2 cellular contexts compared by ENCODE assay signal in the genomic region with DNA sequence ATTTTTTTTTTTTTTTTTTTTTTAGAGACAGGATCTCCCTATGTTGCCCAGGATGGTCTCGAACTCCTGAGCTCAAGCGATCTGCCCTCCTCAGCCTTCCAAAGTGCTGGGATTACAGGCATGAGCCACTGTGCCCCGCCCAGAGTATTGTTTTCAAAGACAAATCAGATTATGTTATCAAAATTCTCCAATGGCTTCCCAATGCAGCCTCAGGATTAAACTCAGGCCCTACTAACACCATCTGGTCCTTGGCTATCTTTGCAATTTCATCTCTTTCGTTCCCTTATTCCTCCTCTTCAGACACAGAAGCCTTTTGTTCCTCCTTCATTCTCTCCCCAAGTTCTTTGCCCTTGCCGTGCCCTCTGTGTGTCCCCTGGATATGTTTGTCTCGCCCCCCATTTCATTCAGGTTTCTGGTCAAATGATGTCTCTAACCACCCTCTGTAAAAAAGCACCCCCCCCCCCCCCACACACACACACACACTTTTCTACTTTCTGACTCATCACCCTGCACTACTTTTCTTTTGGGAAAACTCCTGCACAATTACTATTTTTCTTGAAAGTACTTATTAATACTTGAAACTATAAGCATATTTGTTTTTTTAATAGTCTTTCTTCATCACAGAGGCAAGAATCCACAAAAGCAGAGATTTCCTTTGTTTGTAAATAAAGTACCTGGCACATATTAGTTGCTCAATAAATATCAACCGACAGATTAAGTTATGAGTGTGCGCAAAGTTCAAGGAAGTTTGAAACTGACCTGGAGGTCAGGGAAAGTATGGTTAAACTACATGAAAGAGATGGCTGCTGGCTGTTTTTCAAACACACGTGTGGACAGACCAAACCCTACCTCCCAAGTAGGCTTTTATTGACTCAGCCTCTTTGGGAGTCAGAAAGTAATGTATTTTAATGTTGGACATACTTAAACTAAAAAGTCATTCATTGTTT.
A peak's percentile ranks its signal among the peaks of the same experiment; 100 is the strongest.
TF ChIP-seq lines count a peak whose summit lies in the region.

No MANE protein-coding gene starts in this region.

TF ChIP-seq in HepG2, 621 proteins besides CTCF, POLR2A, EP300 and RAD21 (continued from another document and continues in another):
- TF ChIP-seq, protein P1, sequence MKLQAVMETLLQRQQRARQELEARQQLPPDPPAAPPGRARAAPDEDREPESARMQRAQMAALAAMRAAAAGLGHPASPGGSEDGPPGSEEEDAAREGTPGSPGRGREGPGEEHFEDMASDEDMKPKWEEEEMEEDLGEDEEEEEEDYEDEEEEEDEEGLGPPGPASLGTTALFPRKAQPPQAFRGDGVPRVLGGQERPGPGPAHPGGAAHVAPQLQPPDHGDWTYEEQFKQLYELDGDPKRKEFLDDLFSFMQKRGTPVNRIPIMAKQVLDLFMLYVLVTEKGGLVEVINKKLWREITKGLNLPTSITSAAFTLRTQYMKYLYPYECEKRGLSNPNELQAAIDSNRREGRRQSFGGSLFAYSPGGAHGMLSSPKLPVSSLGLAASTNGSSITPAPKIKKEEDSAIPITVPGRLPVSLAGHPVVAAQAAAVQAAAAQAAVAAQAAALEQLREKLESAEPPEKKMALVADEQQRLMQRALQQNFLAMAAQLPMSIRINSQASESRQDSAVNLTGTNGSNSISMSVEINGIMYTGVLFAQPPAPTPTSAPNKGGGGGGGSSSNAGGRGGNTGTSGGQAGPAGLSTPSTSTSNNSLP (IDR thresholded peaks at IDR 0.05; ENCODE audit: low read depth, low read length), result peak; percentile 74; the same call in 1 of the 2 replicates
- TF ChIP-seq, protein P2, sequence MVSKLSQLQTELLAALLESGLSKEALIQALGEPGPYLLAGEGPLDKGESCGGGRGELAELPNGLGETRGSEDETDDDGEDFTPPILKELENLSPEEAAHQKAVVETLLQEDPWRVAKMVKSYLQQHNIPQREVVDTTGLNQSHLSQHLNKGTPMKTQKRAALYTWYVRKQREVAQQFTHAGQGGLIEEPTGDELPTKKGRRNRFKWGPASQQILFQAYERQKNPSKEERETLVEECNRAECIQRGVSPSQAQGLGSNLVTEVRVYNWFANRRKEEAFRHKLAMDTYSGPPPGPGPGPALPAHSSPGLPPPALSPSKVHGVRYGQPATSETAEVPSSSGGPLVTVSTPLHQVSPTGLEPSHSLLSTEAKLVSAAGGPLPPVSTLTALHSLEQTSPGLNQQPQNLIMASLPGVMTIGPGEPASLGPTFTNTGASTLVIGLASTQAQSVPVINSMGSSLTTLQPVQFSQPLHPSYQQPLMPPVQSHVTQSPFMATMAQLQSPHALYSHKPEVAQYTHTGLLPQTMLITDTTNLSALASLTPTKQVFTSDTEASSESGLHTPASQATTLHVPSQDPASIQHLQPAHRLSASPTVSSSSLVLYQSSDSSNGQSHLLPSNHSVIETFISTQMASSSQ (IDR thresholded peaks at IDR 0.05; ENCODE audit: low read depth), result no peak
- TF ChIP-seq, protein P2 (CRISPR knock-in tag; IDR thresholded peaks at IDR 0.05; ENCODE audit: borderline replicate concordance), result 0 out of 2 replicates have a peak, but pooled peaks have one; percentile 49
- no peak for TF ChIP-seq ZNF556 (CRISPR knock-in tag; IDR thresholded peaks at IDR 0.05; ENCODE audit: borderline replicate concordance)
- peak; percentile 51; the same call in 1 of the 2 replicates for TF ChIP-seq SOX5 (CRISPR knock-in tag; IDR thresholded peaks at IDR 0.05; ENCODE audit: borderline replicate concordance)
- no peak for TF ChIP-seq CENPT (CRISPR knock-in tag; IDR thresholded peaks at IDR 0.05; ENCODE audit: low read depth)
- peak; percentile 73; the same call in 1 of the 2 replicates for TF ChIP-seq CEBPB (IDR thresholded peaks at IDR 0.05; ENCODE audit: borderline replicate concordance, low read depth, low read length)
- peak; percentile 64; the same call in 1 of the 2 replicates for TF ChIP-seq ESRRA (CRISPR knock-in tag; IDR thresholded peaks at IDR 0.05; ENCODE audit: low read depth)
- TF ChIP-seq, protein P3, sequence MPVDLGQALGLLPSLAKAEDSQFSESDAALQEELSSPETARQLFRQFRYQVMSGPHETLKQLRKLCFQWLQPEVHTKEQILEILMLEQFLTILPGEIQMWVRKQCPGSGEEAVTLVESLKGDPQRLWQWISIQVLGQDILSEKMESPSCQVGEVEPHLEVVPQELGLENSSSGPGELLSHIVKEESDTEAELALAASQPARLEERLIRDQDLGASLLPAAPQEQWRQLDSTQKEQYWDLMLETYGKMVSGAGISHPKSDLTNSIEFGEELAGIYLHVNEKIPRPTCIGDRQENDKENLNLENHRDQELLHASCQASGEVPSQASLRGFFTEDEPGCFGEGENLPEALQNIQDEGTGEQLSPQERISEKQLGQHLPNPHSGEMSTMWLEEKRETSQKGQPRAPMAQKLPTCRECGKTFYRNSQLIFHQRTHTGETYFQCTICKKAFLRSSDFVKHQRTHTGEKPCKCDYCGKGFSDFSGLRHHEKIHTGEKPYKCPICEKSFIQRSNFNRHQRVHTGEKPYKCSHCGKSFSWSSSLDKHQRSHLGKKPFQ (CRISPR knock-in tag; IDR thresholded peaks at IDR 0.05; ENCODE audit: insufficient replicate concordance), result no peak
- TF ChIP-seq ZBTB7A (CRISPR knock-in tag; IDR thresholded peaks at IDR 0.05), result no peak
- no peak for TF ChIP-seq ZFP36L2 (CRISPR knock-in tag; IDR thresholded peaks at IDR 0.05)
- TF ChIP-seq, protein P4, sequence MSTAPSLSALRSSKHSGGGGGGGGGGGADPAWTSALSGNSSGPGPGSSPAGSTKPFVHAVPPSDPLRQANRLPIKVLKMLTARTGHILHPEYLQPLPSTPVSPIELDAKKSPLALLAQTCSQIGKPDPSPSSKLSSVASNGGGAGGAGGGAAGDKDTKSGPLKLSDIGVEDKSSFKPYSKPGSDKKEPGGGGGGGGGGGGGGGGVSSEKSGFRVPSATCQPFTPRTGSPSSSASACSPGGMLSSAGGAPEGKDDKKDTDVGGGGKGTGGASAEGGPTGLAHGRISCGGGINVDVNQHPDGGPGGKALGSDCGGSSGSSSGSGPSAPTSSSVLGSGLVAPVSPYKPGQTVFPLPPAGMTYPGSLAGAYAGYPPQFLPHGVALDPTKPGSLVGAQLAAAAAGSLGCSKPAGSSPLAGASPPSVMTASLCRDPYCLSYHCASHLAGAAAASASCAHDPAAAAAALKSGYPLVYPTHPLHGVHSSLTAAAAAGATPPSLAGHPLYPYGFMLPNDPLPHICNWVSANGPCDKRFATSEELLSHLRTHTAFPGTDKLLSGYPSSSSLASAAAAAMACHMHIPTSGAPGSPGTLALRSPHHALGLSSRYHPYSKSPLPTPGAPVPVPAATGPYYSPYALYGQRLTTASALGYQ (CRISPR knock-in tag; IDR thresholded peaks at IDR 0.05), result no peak; the same call in 1 of the 2 replicates
- TF ChIP-seq TOE1 (CRISPR knock-in tag; IDR thresholded peaks at IDR 0.05), result 0 out of 2 replicates have a peak, but pooled peaks have one; percentile 61
- TF ChIP-seq ISL2 (CRISPR knock-in tag; IDR thresholded peaks at IDR 0.05), result peak; percentile 49; the same call in 1 of the 2 replicates
- TF ChIP-seq SNRNP70 (IDR thresholded peaks at IDR 0.05; ENCODE audit: low read depth, low read length), result no peak

TF ChIP-seq in K562, 482 proteins besides CTCF, POLR2A, EP300 and RAD21 (continued from another document and continues in another):
- TF ChIP-seq SIN3A (IDR thresholded peaks at IDR 0.05; ENCODE audit: borderline replicate concordance in 2 of 2, control insufficient read depth in 1 of 2, low read depth in 2 of 2, low read length in 2 of 2), result no peak
- peak; percentile 74 for TF ChIP-seq SOX6 (IDR thresholded peaks at IDR 0.05)
- TF ChIP-seq ZNF175 (CRISPR knock-in tag; IDR thresholded peaks at IDR 0.05; ENCODE audit: low read depth), result no peak
- no peak for TF ChIP-seq POLR3A (IDR thresholded peaks at IDR 0.05; ENCODE audit: borderline replicate concordance, extremely low read depth, insufficient read depth, insufficient read length)
- TF ChIP-seq, protein P5, sequence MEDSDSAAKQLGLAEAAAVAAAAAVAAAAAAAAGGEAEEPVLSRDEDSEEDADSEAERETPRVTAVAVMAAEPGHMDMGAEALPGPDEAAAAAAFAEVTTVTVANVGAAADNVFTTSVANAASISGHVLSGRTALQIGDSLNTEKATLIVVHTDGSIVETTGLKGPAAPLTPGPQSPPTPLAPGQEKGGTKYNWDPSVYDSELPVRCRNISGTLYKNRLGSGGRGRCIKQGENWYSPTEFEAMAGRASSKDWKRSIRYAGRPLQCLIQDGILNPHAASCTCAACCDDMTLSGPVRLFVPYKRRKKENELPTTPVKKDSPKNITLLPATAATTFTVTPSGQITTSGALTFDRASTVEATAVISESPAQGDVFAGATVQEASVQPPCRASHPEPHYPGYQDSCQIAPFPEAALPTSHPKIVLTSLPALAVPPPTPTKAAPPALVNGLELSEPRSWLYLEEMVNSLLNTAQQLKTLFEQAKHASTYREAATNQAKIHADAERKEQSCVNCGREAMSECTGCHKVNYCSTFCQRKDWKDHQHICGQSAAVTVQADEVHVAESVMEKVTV (CRISPR knock-in tag; IDR thresholded peaks at IDR 0.05), result no peak
- TF ChIP-seq, protein P6, sequence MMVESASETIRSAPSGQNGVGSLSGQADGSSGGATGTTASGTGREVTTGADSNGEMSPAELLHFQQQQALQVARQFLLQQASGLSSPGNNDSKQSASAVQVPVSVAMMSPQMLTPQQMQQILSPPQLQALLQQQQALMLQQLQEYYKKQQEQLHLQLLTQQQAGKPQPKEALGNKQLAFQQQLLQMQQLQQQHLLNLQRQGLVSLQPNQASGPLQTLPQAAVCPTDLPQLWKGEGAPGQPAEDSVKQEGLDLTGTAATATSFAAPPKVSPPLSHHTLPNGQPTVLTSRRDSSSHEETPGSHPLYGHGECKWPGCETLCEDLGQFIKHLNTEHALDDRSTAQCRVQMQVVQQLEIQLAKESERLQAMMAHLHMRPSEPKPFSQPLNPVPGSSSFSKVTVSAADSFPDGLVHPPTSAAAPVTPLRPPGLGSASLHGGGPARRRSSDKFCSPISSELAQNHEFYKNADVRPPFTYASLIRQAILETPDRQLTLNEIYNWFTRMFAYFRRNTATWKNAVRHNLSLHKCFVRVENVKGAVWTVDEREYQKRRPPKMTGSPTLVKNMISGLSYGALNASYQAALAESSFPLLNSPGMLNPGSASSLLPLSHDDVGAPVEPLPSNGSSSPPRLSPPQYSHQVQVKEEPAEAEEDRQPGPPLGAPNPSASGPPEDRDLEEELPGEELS (CRISPR knock-in tag; IDR thresholded peaks at IDR 0.05; ENCODE audit: borderline replicate concordance), result no peak
- TF ChIP-seq, protein P7, sequence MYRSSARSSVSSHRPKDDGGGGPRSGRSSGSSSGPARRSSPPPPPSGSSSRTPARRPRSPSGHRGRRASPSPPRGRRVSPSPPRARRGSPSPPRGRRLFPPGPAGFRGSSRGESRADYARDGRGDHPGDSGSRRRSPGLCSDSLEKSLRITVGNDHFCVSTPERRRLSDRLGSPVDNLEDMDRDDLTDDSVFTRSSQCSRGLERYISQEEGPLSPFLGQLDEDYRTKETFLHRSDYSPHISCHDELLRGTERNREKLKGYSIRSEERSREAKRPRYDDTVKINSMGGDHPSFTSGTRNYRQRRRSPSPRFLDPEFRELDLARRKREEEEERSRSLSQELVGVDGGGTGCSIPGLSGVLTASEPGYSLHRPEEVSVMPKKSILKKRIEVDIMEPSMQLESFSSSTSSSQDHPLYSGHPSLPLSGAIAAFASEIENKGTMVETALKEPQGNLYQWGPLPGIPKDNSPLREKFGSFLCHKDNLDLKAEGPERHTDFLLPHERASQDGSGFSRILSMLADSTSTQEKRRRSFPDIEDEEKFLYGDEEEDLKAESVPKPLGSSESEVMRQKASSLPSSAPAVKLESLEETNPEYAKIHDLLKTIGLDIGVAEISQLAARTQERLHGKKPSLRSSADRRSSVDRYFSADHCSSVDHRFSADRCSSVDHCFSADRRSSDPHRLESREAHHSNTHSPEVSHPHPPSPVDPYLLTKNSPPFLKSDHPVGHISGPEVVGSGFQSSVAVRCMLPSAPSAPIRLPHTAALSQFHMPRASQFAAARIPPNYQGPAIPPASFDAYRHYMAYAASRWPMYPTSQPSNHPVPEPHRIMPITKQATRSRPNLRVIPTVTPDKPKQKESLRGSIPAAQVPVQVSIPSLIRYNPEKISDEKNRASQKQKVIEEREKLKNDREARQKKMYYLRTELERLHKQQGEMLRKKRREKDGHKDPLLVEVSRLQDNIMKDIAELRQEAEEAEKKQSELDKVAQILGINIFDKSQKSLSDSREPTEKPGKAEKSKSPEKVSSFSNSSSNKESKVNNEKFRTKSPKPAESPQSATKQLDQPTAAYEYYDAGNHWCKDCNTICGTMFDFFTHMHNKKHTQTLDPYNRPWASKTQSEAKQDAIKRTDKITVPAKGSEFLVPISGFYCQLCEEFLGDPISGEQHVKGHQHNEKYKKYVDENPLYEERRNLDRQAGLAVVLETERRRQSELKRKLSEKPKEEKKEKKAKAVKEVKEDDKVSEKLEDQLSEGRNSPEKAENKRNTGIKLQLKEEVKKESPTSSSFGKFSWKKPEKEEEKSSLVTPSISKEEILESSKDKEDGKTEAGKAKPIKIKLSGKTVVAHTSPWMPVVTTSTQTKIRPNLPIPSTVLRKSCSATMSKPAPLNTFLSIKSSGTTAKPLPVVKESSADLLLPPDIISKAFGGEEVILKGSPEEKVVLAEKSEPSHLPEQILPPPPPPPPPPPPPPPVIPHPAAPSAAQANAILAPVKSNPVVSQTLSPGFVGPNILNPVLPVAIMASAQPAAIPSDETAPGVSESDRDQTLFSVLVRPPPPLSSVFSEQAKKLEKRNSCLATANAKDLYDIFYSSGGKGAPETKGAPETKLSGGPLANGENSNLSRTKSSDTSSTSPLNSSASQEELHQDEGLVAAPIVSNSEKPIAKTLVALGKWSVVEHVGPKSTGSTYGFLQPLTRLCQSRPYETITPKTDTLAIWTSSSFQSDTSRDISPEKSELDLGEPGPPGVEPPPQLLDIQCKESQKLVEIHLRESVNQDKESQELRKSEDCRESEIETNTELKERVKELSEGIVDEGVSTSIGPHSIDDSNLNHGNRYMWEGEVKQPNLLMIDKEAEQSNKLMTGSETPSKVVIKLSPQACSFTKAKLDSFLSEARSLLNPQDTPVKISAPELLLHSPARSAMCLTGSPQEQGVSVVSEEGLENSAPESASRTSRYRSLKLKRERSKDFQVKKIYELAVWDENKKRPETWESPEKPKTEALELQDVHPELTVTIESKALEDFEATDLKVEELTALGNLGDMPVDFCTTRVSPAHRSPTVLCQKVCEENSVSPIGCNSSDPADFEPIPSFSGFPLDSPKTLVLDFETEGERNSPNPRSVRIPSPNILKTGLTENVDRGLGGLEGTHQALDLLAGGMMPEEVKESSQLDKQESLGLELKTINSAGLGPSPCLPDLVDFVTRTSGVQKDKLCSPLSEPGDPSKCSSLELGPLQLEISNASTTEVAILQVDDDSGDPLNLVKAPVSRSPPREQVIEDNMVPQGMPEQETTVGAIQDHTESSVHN (IDR thresholded peaks at IDR 0.05; ENCODE audit: borderline replicate concordance in 1 of 2, low read depth in 1 of 2), result no peak
- TF ChIP-seq KAT2B (IDR thresholded peaks at IDR 0.05; ENCODE audit: low read depth, low read length), result no peak
